ENCODE assay signal across 1 cellular context in genomic region chr17:30929861-30930260, GRCh38. TPM values are rescaled to one million over a fixed set of nuclear protein-coding genes. Genes with fewer than 3 reads are reported as not detected.
"Had no signal": no experiment of that assay in that cellular context is flagged by ENCODE, and none has a peak within 500 bp of the region (broad histone marks: within the 10 kb centered on the region; RNA-seq: fewer than 3 reads in every experiment).

No MANE protein-coding gene starts in this region.

RNA-seq across cellular contexts. Expression of gene ADAP2, which starts 8.1 kb away (rescaled TPM):
- polyA plus RNA-seq: naive thymus-derived CD4-positive, alpha-beta T cell had no signal
